Comparison of ENCODE assay signal across 1 cellular context in the genomic region with DNA sequence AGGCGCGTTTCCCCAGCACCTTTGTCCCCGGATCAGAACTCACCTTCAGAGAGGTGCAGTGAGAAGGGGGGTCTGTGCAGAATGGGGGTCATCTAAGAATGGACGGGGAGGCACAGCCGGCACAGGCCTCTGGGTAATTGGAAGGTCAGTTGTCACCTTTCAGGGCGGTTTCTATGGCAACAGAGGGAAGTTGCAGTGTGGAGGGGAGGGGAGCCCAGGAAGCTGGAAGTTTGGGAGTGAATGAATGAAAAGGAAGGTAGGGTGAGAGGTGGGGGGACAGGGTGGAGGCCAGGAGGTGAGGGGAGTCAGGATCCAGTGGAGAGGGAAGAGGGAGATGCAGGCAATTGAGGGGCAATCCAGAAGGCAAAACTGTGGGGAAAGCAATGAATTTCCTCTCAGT.
TF ChIP-seq lines count a peak whose summit lies in the region.

No MANE protein-coding gene starts in this region.

TF ChIP-seq in GM23338, 12 proteins besides CTCF, POLR2A, EP300 and RAD21 (continued from another document):
- TF ChIP-seq, protein P1, sequence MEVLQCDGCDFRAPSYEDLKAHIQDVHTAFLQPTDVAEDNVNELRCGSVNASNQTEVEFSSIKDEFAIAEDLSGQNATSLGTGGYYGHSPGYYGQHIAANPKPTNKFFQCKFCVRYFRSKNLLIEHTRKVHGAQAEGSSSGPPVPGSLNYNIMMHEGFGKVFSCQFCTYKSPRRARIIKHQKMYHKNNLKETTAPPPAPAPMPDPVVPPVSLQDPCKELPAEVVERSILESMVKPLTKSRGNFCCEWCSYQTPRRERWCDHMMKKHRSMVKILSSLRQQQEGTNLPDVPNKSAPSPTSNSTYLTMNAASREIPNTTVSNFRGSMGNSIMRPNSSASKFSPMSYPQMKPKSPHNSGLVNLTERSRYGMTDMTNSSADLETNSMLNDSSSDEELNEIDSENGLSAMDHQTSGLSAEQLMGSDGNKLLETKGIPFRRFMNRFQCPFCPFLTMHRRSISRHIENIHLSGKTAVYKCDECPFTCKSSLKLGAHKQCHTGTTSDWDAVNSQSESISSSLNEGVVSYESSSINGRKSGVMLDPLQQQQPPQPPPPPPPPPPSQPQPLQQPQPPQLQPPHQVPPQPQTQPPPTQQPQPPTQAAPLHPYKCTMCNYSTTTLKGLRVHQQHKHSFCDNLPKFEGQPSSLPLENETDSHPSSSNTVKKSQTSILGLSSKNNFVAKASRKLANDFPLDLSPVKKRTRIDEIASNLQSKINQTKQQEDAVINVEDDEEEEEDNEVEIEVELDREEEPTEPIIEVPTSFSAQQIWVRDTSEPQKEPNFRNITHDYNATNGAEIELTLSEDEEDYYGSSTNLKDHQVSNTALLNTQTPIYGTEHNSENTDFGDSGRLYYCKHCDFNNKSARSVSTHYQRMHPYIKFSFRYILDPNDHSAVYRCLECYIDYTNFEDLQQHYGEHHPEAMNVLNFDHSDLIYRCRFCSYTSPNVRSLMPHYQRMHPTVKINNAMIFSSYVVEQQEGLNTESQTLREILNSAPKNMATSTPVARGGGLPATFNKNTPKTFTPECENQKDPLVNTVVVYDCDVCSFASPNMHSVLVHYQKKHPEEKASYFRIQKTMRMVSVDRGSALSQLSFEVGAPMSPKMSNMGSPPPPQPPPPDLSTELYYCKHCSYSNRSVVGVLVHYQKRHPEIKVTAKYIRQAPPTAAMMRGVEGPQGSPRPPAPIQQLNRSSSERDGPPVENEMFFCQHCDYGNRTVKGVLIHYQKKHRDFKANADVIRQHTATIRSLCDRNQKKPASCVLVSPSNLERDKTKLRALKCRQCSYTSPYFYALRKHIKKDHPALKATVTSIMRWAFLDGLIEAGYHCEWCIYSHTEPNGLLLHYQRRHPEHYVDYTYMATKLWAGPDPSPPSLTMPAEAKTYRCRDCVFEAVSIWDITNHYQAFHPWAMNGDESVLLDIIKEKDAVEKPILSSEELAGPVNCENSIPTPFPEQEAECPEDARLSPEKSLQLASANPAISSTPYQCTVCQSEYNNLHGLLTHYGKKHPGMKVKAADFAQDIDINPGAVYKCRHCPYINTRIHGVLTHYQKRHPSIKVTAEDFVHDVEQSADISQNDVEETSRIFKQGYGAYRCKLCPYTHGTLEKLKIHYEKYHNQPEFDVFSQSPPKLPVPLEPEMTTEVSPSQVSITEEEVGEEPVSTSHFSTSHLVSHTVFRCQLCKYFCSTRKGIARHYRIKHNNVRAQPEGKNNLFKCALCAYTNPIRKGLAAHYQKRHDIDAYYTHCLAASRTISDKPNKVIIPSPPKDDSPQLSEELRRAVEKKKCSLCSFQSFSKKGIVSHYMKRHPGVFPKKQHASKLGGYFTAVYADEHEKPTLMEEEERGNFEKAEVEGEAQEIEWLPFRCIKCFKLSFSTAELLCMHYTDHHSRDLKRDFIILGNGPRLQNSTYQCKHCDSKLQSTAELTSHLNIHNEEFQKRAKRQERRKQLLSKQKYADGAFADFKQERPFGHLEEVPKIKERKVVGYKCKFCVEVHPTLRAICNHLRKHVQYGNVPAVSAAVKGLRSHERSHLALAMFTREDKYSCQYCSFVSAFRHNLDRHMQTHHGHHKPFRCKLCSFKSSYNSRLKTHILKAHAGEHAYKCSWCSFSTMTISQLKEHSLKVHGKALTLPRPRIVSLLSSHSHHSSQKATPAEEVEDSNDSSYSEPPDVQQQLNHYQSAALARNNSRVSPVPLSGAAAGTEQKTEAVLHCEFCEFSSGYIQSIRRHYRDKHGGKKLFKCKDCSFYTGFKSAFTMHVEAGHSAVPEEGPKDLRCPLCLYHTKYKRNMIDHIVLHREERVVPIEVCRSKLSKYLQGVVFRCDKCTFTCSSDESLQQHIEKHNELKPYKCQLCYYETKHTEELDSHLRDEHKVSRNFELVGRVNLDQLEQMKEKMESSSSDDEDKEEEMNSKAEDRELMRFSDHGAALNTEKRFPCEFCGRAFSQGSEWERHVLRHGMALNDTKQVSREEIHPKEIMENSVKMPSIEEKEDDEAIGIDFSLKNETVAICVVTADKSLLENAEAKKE (CRISPR knock-in tag; IDR thresholded peaks at IDR 0.05) = no peak
- TF ChIP-seq, protein P2, sequence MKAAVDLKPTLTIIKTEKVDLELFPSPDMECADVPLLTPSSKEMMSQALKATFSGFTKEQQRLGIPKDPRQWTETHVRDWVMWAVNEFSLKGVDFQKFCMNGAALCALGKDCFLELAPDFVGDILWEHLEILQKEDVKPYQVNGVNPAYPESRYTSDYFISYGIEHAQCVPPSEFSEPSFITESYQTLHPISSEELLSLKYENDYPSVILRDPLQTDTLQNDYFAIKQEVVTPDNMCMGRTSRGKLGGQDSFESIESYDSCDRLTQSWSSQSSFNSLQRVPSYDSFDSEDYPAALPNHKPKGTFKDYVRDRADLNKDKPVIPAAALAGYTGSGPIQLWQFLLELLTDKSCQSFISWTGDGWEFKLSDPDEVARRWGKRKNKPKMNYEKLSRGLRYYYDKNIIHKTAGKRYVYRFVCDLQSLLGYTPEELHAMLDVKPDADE (IDR thresholded peaks at IDR 0.05) = no peak
- no peak for TF ChIP-seq CREB1 (CRISPR knock-in tag; IDR thresholded peaks at IDR 0.05; ENCODE audit: low read depth)
- no peak for TF ChIP-seq EZH2 (IDR thresholded peaks at IDR 0.05; ENCODE audit: low read depth, unreplicated experiment)
- TF ChIP-seq NANOG (IDR thresholded peaks at IDR 0.05; ENCODE audit: borderline replicate concordance) = no peak
- TF ChIP-seq, protein P3, sequence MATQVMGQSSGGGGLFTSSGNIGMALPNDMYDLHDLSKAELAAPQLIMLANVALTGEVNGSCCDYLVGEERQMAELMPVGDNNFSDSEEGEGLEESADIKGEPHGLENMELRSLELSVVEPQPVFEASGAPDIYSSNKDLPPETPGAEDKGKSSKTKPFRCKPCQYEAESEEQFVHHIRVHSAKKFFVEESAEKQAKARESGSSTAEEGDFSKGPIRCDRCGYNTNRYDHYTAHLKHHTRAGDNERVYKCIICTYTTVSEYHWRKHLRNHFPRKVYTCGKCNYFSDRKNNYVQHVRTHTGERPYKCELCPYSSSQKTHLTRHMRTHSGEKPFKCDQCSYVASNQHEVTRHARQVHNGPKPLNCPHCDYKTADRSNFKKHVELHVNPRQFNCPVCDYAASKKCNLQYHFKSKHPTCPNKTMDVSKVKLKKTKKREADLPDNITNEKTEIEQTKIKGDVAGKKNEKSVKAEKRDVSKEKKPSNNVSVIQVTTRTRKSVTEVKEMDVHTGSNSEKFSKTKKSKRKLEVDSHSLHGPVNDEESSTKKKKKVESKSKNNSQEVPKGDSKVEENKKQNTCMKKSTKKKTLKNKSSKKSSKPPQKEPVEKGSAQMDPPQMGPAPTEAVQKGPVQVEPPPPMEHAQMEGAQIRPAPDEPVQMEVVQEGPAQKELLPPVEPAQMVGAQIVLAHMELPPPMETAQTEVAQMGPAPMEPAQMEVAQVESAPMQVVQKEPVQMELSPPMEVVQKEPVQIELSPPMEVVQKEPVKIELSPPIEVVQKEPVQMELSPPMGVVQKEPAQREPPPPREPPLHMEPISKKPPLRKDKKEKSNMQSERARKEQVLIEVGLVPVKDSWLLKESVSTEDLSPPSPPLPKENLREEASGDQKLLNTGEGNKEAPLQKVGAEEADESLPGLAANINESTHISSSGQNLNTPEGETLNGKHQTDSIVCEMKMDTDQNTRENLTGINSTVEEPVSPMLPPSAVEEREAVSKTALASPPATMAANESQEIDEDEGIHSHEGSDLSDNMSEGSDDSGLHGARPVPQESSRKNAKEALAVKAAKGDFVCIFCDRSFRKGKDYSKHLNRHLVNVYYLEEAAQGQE (IDR thresholded peaks at IDR 0.05; ENCODE audit: unreplicated experiment) = no peak
- no peak for TF ChIP-seq ZNF114 (CRISPR knock-in tag; IDR thresholded peaks at IDR 0.05)
